In the genomic region with DNA sequence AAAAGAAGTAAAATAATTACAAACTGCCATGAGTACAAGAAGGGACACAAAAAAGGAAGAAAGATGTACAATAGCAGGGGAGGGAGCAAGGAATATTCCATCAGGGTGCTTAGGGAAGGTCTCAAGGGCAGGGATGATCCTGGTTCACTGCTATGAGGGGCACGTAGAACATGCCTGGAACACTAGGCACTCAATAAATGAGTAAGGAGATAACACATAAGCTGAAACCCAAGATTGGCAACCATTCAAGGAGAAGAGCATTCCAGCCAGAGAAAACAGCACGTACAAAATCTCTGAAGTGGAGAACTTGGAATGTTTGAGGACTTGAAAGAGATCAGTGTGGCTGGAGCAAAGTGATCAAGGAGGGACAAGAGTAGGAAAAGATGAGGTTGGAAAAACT, we compare ENCODE assay signal across 19 cellular contexts.
DNase-seq lines count a peak whose midpoint lies in the region; ATAC-seq, FAIRE-seq and TF ChIP-seq lines count a peak whose summit lies in the region.
"Had no signal": no experiment of that assay in that cellular context is flagged by ENCODE, and none has a peak within 500 bp of the region (broad histone marks: within the 10 kb centered on the region; RNA-seq: fewer than 3 reads in every experiment).

No MANE protein-coding gene starts in this region.

- H4K20me1 ChIP-seq in fibroblast of lung (ENCODE audit: control insufficient read depth, extremely low read depth, insufficient read depth, low read length) = no peaks in the 10 kb centered on the region

- no peak overlapping the region for H3K9ac ChIP-seq in fibroblast of lung (ENCODE audit: insufficient read depth, low read length)
- no peak overlapping the region for H3K9ac ChIP-seq in mesendoderm (ENCODE audit: low read length)

- no peak overlapping the region for H2AFZ ChIP-seq in fibroblast of lung (ENCODE audit: low read length)

- no peak overlapping the region for H3K4me2 ChIP-seq in fibroblast of lung (ENCODE audit: extremely low read depth, insufficient read depth, low read length)
- H3K4me2 ChIP-seq in mesendoderm (ENCODE audit: low read length) = no peak overlapping the region

- H3K79me2 ChIP-seq in fibroblast of lung (ENCODE audit: control insufficient read depth, insufficient read depth, low read length) (no peaks in the 10 kb centered on the region), mesendoderm (ENCODE audit: control insufficient read depth, insufficient read depth, low read length) (no peaks in the 10 kb centered on the region)

- H2AK5ac ChIP-seq in mesendoderm (ENCODE audit: low read length) = no peak overlapping the region

- ATAC-seq in HG02870 (IDR thresholded peaks at IDR 0.05; ENCODE audit: unreplicated experiment) = no peak

- H4K8ac ChIP-seq in mesendoderm (ENCODE audit: low read depth, low read length) = no peak overlapping the region

- no CpG with 5 or more reads among the region's 2 CpGs for WGBS in mesendoderm (ENCODE audit: extremely low coverage, insufficient coverage, low lambda C conversion rate)

- H3K36me3 ChIP-seq in BJ (ENCODE audit: control insufficient read depth, insufficient read depth, low read length) (no peaks in the 10 kb centered on the region), fibroblast of lung (ENCODE audit: control insufficient read depth, insufficient read depth, low read length) (no peaks in the 10 kb centered on the region), mesendoderm (ENCODE audit: control insufficient read depth, insufficient read depth, low read length) (no peaks in the 10 kb centered on the region)
- H3K36me3 ChIP-seq: SJSA1 had no signal

- H3K79me1 ChIP-seq in mesendoderm (ENCODE audit: low read length) = no peaks in the 10 kb centered on the region

- H3K27me3 ChIP-seq in BJ (ENCODE audit: control insufficient read depth, insufficient read depth, low read length) (no peaks in the 10 kb centered on the region), fibroblast of lung (ENCODE audit: control insufficient read depth, insufficient read depth, low read length) (no peaks in the 10 kb centered on the region), mesendoderm (ENCODE audit: insufficient read depth, low read length, poor library complexity) (no peaks in the 10 kb centered on the region)
- H3K27me3 ChIP-seq: SJSA1 had no signal

- DNase-seq in BJ (ENCODE audit: low read depth) = peak; percentile 28
- no peak for DNase-seq in RCC 7860 (ENCODE audit: low spot score)
- peak; percentile 42 to 74 for DNase-seq in fibroblast of lung (ENCODE audit: low read depth in 2 of 2)
- no peak for DNase-seq in mesendoderm
- DNase-seq in DMS 273 treated with DMSO at 0.1 percent for 48 hours (lab: John Stamatoyannopoulos, UW) = no peak
- no peak for DNase-seq in SHP77 (lab: John Stamatoyannopoulos, UW)
- DNase-seq in NAMALWA (ENCODE audit: low spot score) = no peak
- DNase-seq: activated CD4-positive, alpha-beta T cell treated with anti-CD3 and anti-CD28 coated beads for 48 hours; activated naive CD4-positive, alpha-beta T cell treated with anti-CD3 and anti-CD28 coated beads for 36 hours; effector CD4-positive, alpha-beta T cell; GF-D8; NCI-H1694 treated with DMSO at 0.1 percent for 48 hours; NCI-H510A treated with DMSO at 0.1 percent for 48 hours; retina; T-helper 9 cell had no signal

- CTCF ChIA-PET in BJ (lab: Yijun Ruan, JAX) = interaction anchor here (1.1 kb wide), 1 partner anchor 217 kb away, joined by 3 read pairs; no protein-coding TSS in a partner anchor

- no peak overlapping the region for H3K18ac ChIP-seq in mesendoderm (ENCODE audit: low read length)

- POLR2A ChIA-PET in BJ (lab: Charles Lee) = no interaction called here

- H2BK15ac ChIP-seq in mesendoderm (replicated peaks; ENCODE audit: low read depth) = no peak overlapping the region

- H4K5ac ChIP-seq in mesendoderm (ENCODE audit: low read length) = no peak overlapping the region

- H2BK5ac ChIP-seq in mesendoderm (ENCODE audit: low read length) = no peak overlapping the region

- H3K23ac ChIP-seq in mesendoderm (ENCODE audit: low read length) = no peak overlapping the region

- peak; percentile 22 for FAIRE-seq in RCC 7860 (lab: Jason Lieb, UNC)
- FAIRE-seq: bronchial epithelial cell, frontal cortex had no signal

- no peaks in the 10 kb centered on the region for H3K9me3 ChIP-seq in fibroblast of lung (ENCODE audit: control insufficient read depth, insufficient read depth, low read depth, low read length)
- H3K9me3 ChIP-seq: SJSA1 had no signal

- H3K4me1 ChIP-seq in fibroblast of lung (ENCODE audit: control insufficient read depth, extremely low read depth, insufficient read depth, low read length) (no peaks in the 10 kb centered on the region), mesendoderm (ENCODE audit: control insufficient read depth, low read depth, low read length) (no peaks in the 10 kb centered on the region)
- H3K4me1 ChIP-seq: SJSA1 had no signal

- H3K4me3 ChIP-seq in BJ (ENCODE audit: low read depth, low read length) (no peak overlapping the region), fibroblast of lung (replicated peaks in 1 of 4; ENCODE audit: control extremely low read depth in 1 of 4, insufficient read depth in 1 of 4, low read depth in 3 of 4, low read length in 4 of 4) (no peak overlapping the region), mesendoderm (ENCODE audit: low read length) (no peak overlapping the region)
- H3K4me3 ChIP-seq: SJSA1 had no signal

- H3K4ac ChIP-seq in mesendoderm (ENCODE audit: low read depth, low read length) = peak overlapping the region; percentile 55

- no peak for TF ChIP-seq CTCF in BJ (IDR thresholded peaks at IDR 0.05; ENCODE audit: insufficient read depth, low read depth, low read length)
- TF ChIP-seq CTCF in fibroblast of lung (conservative IDR thresholded peaks at IDR 0.05 in 1 of 2, IDR thresholded peaks at IDR 0.05 in 1 of 2; ENCODE audit: low read depth in 1 of 2, low read length in 2 of 2) = no peak

- no peak overlapping the region for H3K56ac ChIP-seq in mesendoderm (ENCODE audit: low read length)

- no peak overlapping the region for H2BK120ac ChIP-seq in mesendoderm (ENCODE audit: low read depth, low read length)

- H3K27ac ChIP-seq in fibroblast of lung (ENCODE audit: insufficient read depth, low read length) (no peak overlapping the region), mesendoderm (ENCODE audit: low read depth, low read length) (no peak overlapping the region)
- H3K27ac ChIP-seq: SJSA1 had no signal

Comparison
In these comparisons a context has a peak if more than half of its experiments do, and no peak if none do; other contexts are left out.
1. DNase-seq: peak in BJ (single experiment) and fibroblast of lung (2 of 2); none in RCC 7860 (single experiment), mesendoderm (single experiment), DMS 273 treated with DMSO at 0.1 percent for 48 hours (single experiment), SHP77 (0 of 2) and NAMALWA (single experiment).